9 cellular contexts compared by ENCODE assay signal in genomic region chr14:68359862-68360552, GRCh38.
A peak's percentile ranks its signal among the peaks of the same experiment; 100 is the strongest.
DNase-seq lines count a peak whose midpoint lies in the region; ATAC-seq and TF ChIP-seq lines count a peak whose summit lies in the region.
"Had no signal": no experiment of that assay in that cellular context is flagged by ENCODE, and none has a peak within 500 bp of the region (broad histone marks: within the 10 kb centered on the region; RNA-seq: fewer than 3 reads in every experiment).

No MANE protein-coding gene starts in this region.

- no peak overlapping the region for H3K4me3 ChIP-seq in mucosa of stomach (ENCODE audit: low read length)
- H3K4me3 ChIP-seq in uterus, result no peak overlapping the region
- no peak overlapping the region for H3K4me3 ChIP-seq in HAP-1

- no peaks in the 10 kb centered on the region for H3K36me3 Mint-ChIP-seq in effector memory CD8-positive, alpha-beta T cell (ENCODE audit: insufficient read depth)

- H3K27me3 ChIP-seq in mucosa of stomach (ENCODE audit: control insufficient read depth, insufficient read depth, low read length) (no peaks in the 10 kb centered on the region), uterus (no peaks in the 10 kb centered on the region), HAP-1 (ENCODE audit: low read depth) (no peaks in the 10 kb centered on the region)

- no peaks in the 10 kb centered on the region for H3K9me3 ChIP-seq in mucosa of stomach (ENCODE audit: control insufficient read depth, low read length)
- H3K9me3 ChIP-seq in uterus, result no peaks in the 10 kb centered on the region
- no peaks in the 10 kb centered on the region for H3K9me3 ChIP-seq in HAP-1

- H3K27ac Mint-ChIP-seq in effector memory CD8-positive, alpha-beta T cell, result peak overlapping the region; percentile 41 to 73

- peak overlapping the region; percentile 6 for H3K9ac ChIP-seq in mucosa of stomach (ENCODE audit: low read length)

- H3K4me1 Mint-ChIP-seq in effector memory CD8-positive, alpha-beta T cell (ENCODE audit: low read depth in 2 of 2), result peaks cover 5 to 17% of the 10 kb centered on the region in 2 donors

- no peaks in the 10 kb centered on the region for H3K27me3 Mint-ChIP-seq in effector memory CD8-positive, alpha-beta T cell

- H3K27ac ChIP-seq in uterus, result peak overlapping the region; percentile 69 to 72

- DNase-seq in stimulated activated CD4-positive, alpha-beta T cell treated with anti-CD3 and anti-CD28 coated beads, Interleukin-1b, Interleukin-23, amount 100 ng/mL, for 48 hours, result peak; percentile 8
- DNase-seq in stimulated activated CD4-positive, alpha-beta T cell treated with anti-CD3 and anti-CD28 coated beads, Interleukin-4, amount 100 ng/mL, for 4 hours, result no peak
- DNase-seq in effector memory CD8-positive, alpha-beta T cell, result no peak
- DNase-seq in uterus, result peak; percentile 51 to 59
- no peak for DNase-seq in dermis blood vessel endothelial cell
- no peak for DNase-seq in HAP-1 (ENCODE audit: low spot score in 2 of 2)
- no peak for DNase-seq in NCI-H1417 treated with DMSO at 0.1 percent for 48 hours (lab: John Stamatoyannopoulos, UW)
- DNase-seq: activated effector memory CD4-positive, alpha-beta T cell treated with Interleukin-2 at 50 U/mL for 16 hours had no signal

- no peak overlapping the region for H3K4me3 Mint-ChIP-seq in effector memory CD8-positive, alpha-beta T cell

- ATAC-seq in effector memory CD8-positive, alpha-beta T cell (replicated peaks), result no peak

- intact Hi-C loops in uterus (cut with DNase I; ENCODE audit: low total_unique reads), result no loop called here

- H3K4me1 ChIP-seq in mucosa of stomach (ENCODE audit: control insufficient read depth, insufficient read depth, low read length), result peaks cover 16% of the 10 kb centered on the region
- peaks cover 5 to 7% of the 10 kb centered on the region in 2 donors for H3K4me1 ChIP-seq in uterus
- no peaks in the 10 kb centered on the region for H3K4me1 ChIP-seq in HAP-1

- in situ Hi-C loops in HAP-1 (cut with MboI; ENCODE audit: low sequenced_read_pairs), result no loop called here

- TF ChIP-seq CTCF in uterus (IDR thresholded peaks at IDR 0.05), result no peak

- H3K9me3 Mint-ChIP-seq in effector memory CD8-positive, alpha-beta T cell, result no peaks in the 10 kb centered on the region

- no peak for TF ChIP-seq POLR2A in uterus (IDR thresholded peaks at IDR 0.05)

- no peaks in the 10 kb centered on the region for H3K36me3 ChIP-seq in mucosa of stomach (ENCODE audit: control insufficient read depth, insufficient read depth, low read length)
- no peaks in the 10 kb centered on the region for H3K36me3 ChIP-seq in uterus
- H3K36me3 ChIP-seq in HAP-1 (replicated peaks), result no peaks in the 10 kb centered on the region

Comparison
In these comparisons a context has a peak if more than half of its experiments do, and no peak if none do; other contexts are left out.
1. DNase-seq: peak in stimulated activated CD4-positive, alpha-beta T cell treated with anti-CD3 and anti-CD28 coated beads, Interleukin-1b, Interleukin-23, amount 100 ng/mL, for 48 hours (single experiment) and uterus (2 of 2); none in stimulated activated CD4-positive, alpha-beta T cell treated with anti-CD3 and anti-CD28 coated beads, Interleukin-4, amount 100 ng/mL, for 4 hours (0 of 2), effector memory CD8-positive, alpha-beta T cell (0 of 3), dermis blood vessel endothelial cell (single experiment), HAP-1 (0 of 2) and NCI-H1417 treated with DMSO at 0.1 percent for 48 hours (single experiment).